10 cellular contexts compared by ENCODE assay signal in genomic region chr22:26887456-26887855, GRCh38.
DNase-seq lines count a peak whose midpoint lies in the region; ATAC-seq and TF ChIP-seq lines count a peak whose summit lies in the region.
"Had no signal": no experiment of that assay in that cellular context is flagged by ENCODE, and none has a peak within 500 bp of the region (broad histone marks: within the 10 kb centered on the region; RNA-seq: fewer than 3 reads in every experiment).

No MANE protein-coding gene starts in this region.

- no peaks in the 10 kb centered on the region for H3F3A ChIP-seq in MM.1S (ENCODE audit: insufficient read depth, low read length)

- intact Hi-C loops in left lung (cut with DNase I), result no loop called here

- no peaks in the 10 kb centered on the region for H3K79me2 ChIP-seq in MM.1S (ENCODE audit: low read length)

- no peak overlapping the region for H3K9ac ChIP-seq in MM.1S (ENCODE audit: low read length)

- no peak overlapping the region for H3K4me3 ChIP-seq in AG04450 (ENCODE audit: low read depth, low read length)
- no peak overlapping the region for H3K4me3 ChIP-seq in ectodermal cell (ENCODE audit: insufficient read depth, low read depth, low read length)
- no peak overlapping the region for H3K4me3 ChIP-seq in left lung
- no peak overlapping the region for H3K4me3 ChIP-seq in MM.1S (ENCODE audit: low read length)

- ATAC-seq in left lung, result peak; percentile 53
- ATAC-seq in HG03280 (IDR thresholded peaks at IDR 0.05; ENCODE audit: unreplicated experiment), result no peak

- no peaks in the 10 kb centered on the region for H3K9me2 ChIP-seq in MM.1S (replicated peaks; ENCODE audit: insufficient read depth, low read length)

- CTCF ChIA-PET in AG04450 (lab: Charles Lee), result no interaction called here

- peaks cover 5% of the 10 kb centered on the region for H3K27me3 ChIP-seq in AG04450 (ENCODE audit: control insufficient read depth, insufficient read depth, low read length)
- no peaks in the 10 kb centered on the region for H3K27me3 ChIP-seq in ectodermal cell (ENCODE audit: control insufficient read depth, insufficient read depth, low read length, poor library complexity, severe bottlenecking)
- peaks cover 0 to 4% of the 10 kb centered on the region in 2 donors for H3K27me3 ChIP-seq in left lung
- no peaks in the 10 kb centered on the region for H3K27me3 ChIP-seq in MM.1S (replicated peaks; ENCODE audit: insufficient read depth, low read length)

- H3K36me3 ChIP-seq in ectodermal cell (ENCODE audit: control insufficient read depth, insufficient read depth, low read length), result no peaks in the 10 kb centered on the region
- H3K36me3 ChIP-seq in left lung, result no peaks in the 10 kb centered on the region
- no peaks in the 10 kb centered on the region for H3K36me3 ChIP-seq in MM.1S (replicated peaks; ENCODE audit: insufficient read depth, low read length)

- H3K27ac ChIP-seq in AG04450 (ENCODE audit: low read depth, low read length) (peak overlapping the region; percentile 39), ectodermal cell (ENCODE audit: insufficient read depth, low read depth, low read length, poor library complexity, severe bottlenecking) (peak overlapping the region; percentile 40), left lung (no peak overlapping the region), MM.1S (ENCODE audit: low read length) (no peak overlapping the region)

- no peak overlapping the region for H2AFZ ChIP-seq in MM.1S (ENCODE audit: low read length)

- no peak for TF ChIP-seq CTCF in AG04450 (IDR thresholded peaks at IDR 0.05; ENCODE audit: low read depth, low read length)
- TF ChIP-seq CTCF in left lung (IDR thresholded peaks at IDR 0.05), result no peak
- TF ChIP-seq CTCF in MM.1S (IDR thresholded peaks at IDR 0.05; ENCODE audit: low read length), result no peak

- 72 to 84% methylated on average over 6 of the region's 6 CpGs for whole genome bisulfite sequencing in ectodermal cell, 2 experiments

- H4K20me1 ChIP-seq in MM.1S (ENCODE audit: insufficient read depth, low read length), result no peaks in the 10 kb centered on the region

- H3K9me3 ChIP-seq in AG04450 (ENCODE audit: control insufficient read depth, insufficient read depth, low read length), result no peaks in the 10 kb centered on the region
- no peaks in the 10 kb centered on the region for H3K9me3 ChIP-seq in ectodermal cell (ENCODE audit: control insufficient read depth, low read length)
- H3K9me3 ChIP-seq in left lung, result no peaks in the 10 kb centered on the region
- no peaks in the 10 kb centered on the region for H3K9me3 ChIP-seq in MM.1S (replicated peaks; ENCODE audit: insufficient read depth, low read length)

- H3K4me2 ChIP-seq in MM.1S (ENCODE audit: low read depth, low read length), result no peak overlapping the region

- DNase-seq in AG04450 (ENCODE audit: low read depth, low spot score) (peak; percentile 54), LHCN-M2 (ENCODE audit: low read depth) (peak; percentile 84), left lung (no peak), amygdala (lab: John Stamatoyannopoulos, UW) (no peak), MM.1S (no peak)
- DNase-seq in NK-92 treated with Interleukin-12 subunit alpha and Interleukin-12 subunit beta, amount 100 ng/mL, for 24 hours (lab: John Stamatoyannopoulos, UW), result no peak
- DNase-seq: CD4-positive, alpha-beta T cell; NCI-H510A treated with DMSO at 0.1 percent for 48 hours had no signal

- no peaks in the 10 kb centered on the region for H3K4me1 ChIP-seq in ectodermal cell (ENCODE audit: control insufficient read depth, insufficient read depth, low read length)
- H3K4me1 ChIP-seq in left lung, result no peaks in the 10 kb centered on the region
- H3K4me1 ChIP-seq in MM.1S (ENCODE audit: low read length), result no peaks in the 10 kb centered on the region

- POLR2A ChIA-PET in AG04450 (lab: Yijun Ruan, JAX), result no interaction called here

Comparison
In these comparisons a context has a peak if more than half of its experiments do, and no peak if none do; other contexts are left out.
1. DNase-seq: peak in AG04450 (single experiment) and LHCN-M2 (single experiment); none in left lung (0 of 2), amygdala (0 of 56), MM.1S (single experiment) and NK-92 treated with Interleukin-12 subunit alpha and Interleukin-12 subunit beta, amount 100 ng/mL, for 24 hours (single experiment).
2. H3K27ac ChIP-seq: peak in AG04450 (single experiment) and ectodermal cell (single experiment); none in left lung (0 of 2) and MM.1S (single experiment).